In genomic region chr17:7221281-7222092, GRCh38 we compare ENCODE assay signal across 7 cellular contexts. TPM values are rescaled to one million over a fixed set of nuclear protein-coding genes. Genes with fewer than 3 reads are reported as not detected.
DNase-seq lines count a peak whose midpoint lies in the region; ATAC-seq and TF ChIP-seq lines count a peak whose summit lies in the region.
"Had no signal": no experiment of that assay in that cellular context is flagged by ENCODE, and none has a peak within 500 bp of the region (broad histone marks: within the 10 kb centered on the region; RNA-seq: fewer than 3 reads in every experiment).

No MANE protein-coding gene starts in this region.

- peak overlapping the region; percentile 91 for H3K4me3 Mint-ChIP-seq in stimulated activated naive CD8-positive, alpha-beta T cell treated with anti-CD3 and anti-CD28 coated beads, Interleukin-15, Interleukin-2, amounts not matched to agents 100 ng/mL and 50 ng/mL, for 24 hours

- intact Hi-C loops in right cardiac atrium (cut with DNase I): no loop called here
- intact Hi-C loops in vagina (cut with DNase I): no loop called here

- no peak for ATAC-seq in stimulated activated naive CD8-positive, alpha-beta T cell treated with anti-CD3 and anti-CD28 coated beads, Interleukin-15, Interleukin-2, amounts not matched to agents 100 U/mL and 50 U/mL, for 24 hours
- ATAC-seq in right cardiac atrium (no peak), HG03097 (IDR thresholded peaks at IDR 0.05; ENCODE audit: low FRiP score, unreplicated experiment) (no peak)

- H3K36me3 Mint-ChIP-seq in stimulated activated naive CD8-positive, alpha-beta T cell treated with anti-CD3 and anti-CD28 coated beads, Interleukin-15, Interleukin-2, amounts not matched to agents 100 ng/mL and 50 ng/mL, for 24 hours (ENCODE audit: low read depth): peaks cover 13% of the 10 kb centered on the region

- TF ChIP-seq CTCF in vagina (IDR thresholded peaks at IDR 0.05) (no peak), BE2C (IDR thresholded peaks at IDR 0.05; ENCODE audit: low read depth, low read length) (no peak)

- peaks cover 41% of the 10 kb centered on the region for H3K4me1 Mint-ChIP-seq in stimulated activated naive CD8-positive, alpha-beta T cell treated with anti-CD3 and anti-CD28 coated beads, Interleukin-15, Interleukin-2, amounts not matched to agents 100 ng/mL and 50 ng/mL, for 24 hours (ENCODE audit: low read depth)

- no peaks in the 10 kb centered on the region for H3K27me3 ChIP-seq in right cardiac atrium (ENCODE audit: control insufficient read depth, insufficient read depth)
- H3K27me3 ChIP-seq in vagina: no peaks in the 10 kb centered on the region
- H3K27me3 ChIP-seq in BE2C: no peaks in the 10 kb centered on the region

- WGBS in right cardiac atrium: 72% methylated on average over 10 of the region's 10 CpGs

- H3K4me1 ChIP-seq in right cardiac atrium (ENCODE audit: control insufficient read depth, insufficient read depth, low read length): peaks cover 2% of the 10 kb centered on the region
- peaks cover 54% of the 10 kb centered on the region for H3K4me1 ChIP-seq in vagina
- peaks cover under 1% of the 10 kb centered on the region; the same call in 1 of the 2 replicates for H3K4me1 ChIP-seq in BE2C

- H3K4me3 ChIP-seq in right cardiac atrium (ENCODE audit: low read length) (no peak overlapping the region), vagina (peak overlapping the region in 1 of 2 donors; percentile 95), BE2C (ENCODE audit: low read depth, low read length) (no peak overlapping the region)

- H3K27ac Mint-ChIP-seq in stimulated activated naive CD8-positive, alpha-beta T cell treated with anti-CD3 and anti-CD28 coated beads, Interleukin-15, Interleukin-2, amounts not matched to agents 100 ng/mL and 50 ng/mL, for 24 hours: peak overlapping the region; percentile 93

- no peak for DNase-seq in stimulated activated naive CD8-positive, alpha-beta T cell treated with anti-CD3 and anti-CD28 coated beads, Interleukin-15, Interleukin-2, amounts not matched to agents 100 U/mL and 50 U/mL, for 24 hours
- DNase-seq in right cardiac atrium (peak in 2 of 3 donors; percentile 8 to 53), vagina (ENCODE audit: extremely low spot score in 2 of 2) (no peak), BE2C (no peak)

- H3K36me3 ChIP-seq in vagina: peaks cover 0 to 39% of the 10 kb centered on the region in 2 donors
- peaks cover 14% of the 10 kb centered on the region for H3K36me3 ChIP-seq in BE2C

- H3K27ac ChIP-seq in right cardiac atrium (ENCODE audit: low read length) (no peak overlapping the region), vagina (peak overlapping the region; percentile 99)

- H3K27me3 Mint-ChIP-seq in stimulated activated naive CD8-positive, alpha-beta T cell treated with anti-CD3 and anti-CD28 coated beads, Interleukin-15, Interleukin-2, amounts not matched to agents 100 ng/mL and 50 ng/mL, for 24 hours: no peaks in the 10 kb centered on the region

- H3K9me3 ChIP-seq in right cardiac atrium (ENCODE audit: control insufficient read depth, low read length): no peaks in the 10 kb centered on the region
- H3K9me3 ChIP-seq in vagina: no peaks in the 10 kb centered on the region
- H3K9me3 ChIP-seq in BE2C: no peaks in the 10 kb centered on the region
- H3K9me3 ChIP-seq: tibial artery had no signal

- no peaks in the 10 kb centered on the region for H3K9me3 Mint-ChIP-seq in stimulated activated naive CD8-positive, alpha-beta T cell treated with anti-CD3 and anti-CD28 coated beads, Interleukin-15, Interleukin-2, amounts not matched to agents 100 ng/mL and 50 ng/mL, for 24 hours

- TF ChIP-seq POLR2A in vagina (IDR thresholded peaks at IDR 0.05): no peak

RNA-seq across cellular contexts. Expression of gene ACADVL, which starts 1.7 kb away (rescaled TPM):
- total RNA-seq in right cardiac atrium (1,000 to 10,000 TPM in 3 of 4 donors, 100 to 1,000 TPM in 1; 896 to 1,154 (median 1,049) TPM), vagina (957 TPM)
- 1,142 TPM for polyA plus RNA-seq in right cardiac atrium
- polyA plus RNA-seq in BE2C (2012; ENCODE audit: insufficient read depth, insufficient read length, low read depth): 215 TPM

RNA-seq across cellular contexts. Expression of gene DLG4, which starts 1.9 kb away (rescaled TPM):
- total RNA-seq in right cardiac atrium (10 to 100 TPM; 28.7 to 36.2 (median 31.5) TPM), vagina (23.3 TPM)
- 23.3 TPM for polyA plus RNA-seq in right cardiac atrium
- 36.5 TPM for polyA plus RNA-seq in BE2C (2012; ENCODE audit: insufficient read depth, insufficient read length, low read depth)

RNA-seq across cellular contexts. Expression of gene DVL2, which starts 12.8 kb away (rescaled TPM):
- total RNA-seq in right cardiac atrium: 10 to 100 TPM; 20.0 to 26.1 (median 23.4) TPM
- 14.6 TPM for polyA plus RNA-seq in right cardiac atrium
- total RNA-seq in vagina: 53.0 TPM
- 36.4 TPM for polyA plus RNA-seq in BE2C (2012; ENCODE audit: insufficient read depth, insufficient read length, low read depth)

RNA-seq across cellular contexts. Expression of gene PHF23, which starts 17.8 kb away (rescaled TPM):
- total RNA-seq in right cardiac atrium (10 to 100 TPM; 22.2 to 30.4 (median 24.5) TPM), vagina (24.8 TPM)
- 18.8 TPM for polyA plus RNA-seq in right cardiac atrium
- polyA plus RNA-seq in BE2C (2012; ENCODE audit: insufficient read depth, insufficient read length, low read depth): 47.8 TPM

RNA-seq across cellular contexts. Expression of gene GABARAP, which starts 20.8 kb away (rescaled TPM):
- total RNA-seq in right cardiac atrium (100 to 1,000 TPM; 492 to 540 (median 522) TPM), vagina (395 TPM)
- 741 TPM for polyA plus RNA-seq in right cardiac atrium
- polyA plus RNA-seq in BE2C (2012; ENCODE audit: insufficient read depth, insufficient read length, low read depth): 101 TPM

Comparison
In these comparisons a context has a peak if more than half of its experiments do, and no peak if none do; other contexts are left out.
1. DNase-seq: peak in right cardiac atrium (2 of 3); none in stimulated activated naive CD8-positive, alpha-beta T cell treated with anti-CD3 and anti-CD28 coated beads, Interleukin-15, Interleukin-2, amounts not matched to agents 100 U/mL and 50 U/mL, for 24 hours (single experiment), vagina (0 of 2) and BE2C (single experiment).